ENCODE assay signal across 22 cellular contexts in the genomic region with DNA sequence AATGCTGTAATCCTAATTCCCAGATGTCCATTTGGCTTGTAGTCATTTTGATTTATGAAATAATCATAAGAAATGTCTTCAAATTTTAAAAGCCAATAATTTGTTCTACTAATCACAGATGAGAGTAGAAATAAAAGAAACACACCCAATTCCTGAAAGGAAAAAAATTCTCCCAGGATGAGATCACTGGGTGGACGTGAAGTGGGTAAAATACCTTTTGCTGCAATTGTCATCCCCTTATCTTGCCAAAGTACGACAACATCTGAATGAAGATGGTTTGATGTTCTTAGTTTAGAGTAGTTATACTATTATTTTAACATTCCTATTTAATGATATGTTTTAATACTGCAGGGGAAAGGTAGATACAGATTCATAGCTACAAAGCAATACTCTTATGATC. TPM values are rescaled to one million over a fixed set of nuclear protein-coding genes. Genes with fewer than 3 reads are reported as not detected.
A peak's percentile ranks its signal among the peaks of the same experiment; 100 is the strongest.
DNase-seq lines count a peak whose midpoint lies in the region; ATAC-seq and TF ChIP-seq lines count a peak whose summit lies in the region.
"Had no signal": no experiment of that assay in that cellular context is flagged by ENCODE, and none has a peak within 500 bp of the region (broad histone marks: within the 10 kb centered on the region; RNA-seq: fewer than 3 reads in every experiment).

No MANE protein-coding gene starts in this region.

- peak overlapping the region; percentile 67 for H3K27ac Mint-ChIP-seq in osteocyte (ENCODE audit: unreplicated experiment)

- H3K27me3 ChIP-seq in testis = no peaks in the 10 kb centered on the region

- H3K27me3 Mint-ChIP-seq in osteocyte (ENCODE audit: unreplicated experiment) = no peaks in the 10 kb centered on the region
- H3K27me3 Mint-ChIP-seq: CD8-positive, alpha-beta memory T cell had no signal

- peaks cover 13% of the 10 kb centered on the region for H3K36me3 Mint-ChIP-seq in osteocyte (ENCODE audit: unreplicated experiment)
- H3K36me3 Mint-ChIP-seq: CD8-positive, alpha-beta memory T cell had no signal

- ATAC-seq in GM18867 (IDR thresholded peaks at IDR 0.05; ENCODE audit: unreplicated experiment) = no peak
- ATAC-seq: HepG2, Right ventricle myocardium inferior had no signal

- no peaks in the 10 kb centered on the region for H3K36me3 ChIP-seq in testis (ENCODE audit: low read depth, missing control alignments)

- no peak for TF ChIP-seq POLR2A in testis (IDR thresholded peaks at IDR 0.05)

- TF ChIP-seq CTCF in fibroblast of the aortic adventitia (IDR thresholded peaks at IDR 0.05; ENCODE audit: insufficient read depth, low read length) = no peak
- no peak for TF ChIP-seq CTCF in osteocyte (IDR thresholded peaks at IDR 0.05)
- TF ChIP-seq CTCF in testis (IDR thresholded peaks at IDR 0.05) = no peak

- H3K9me3 Mint-ChIP-seq in osteocyte (ENCODE audit: unreplicated experiment) = no peaks in the 10 kb centered on the region
- H3K9me3 Mint-ChIP-seq: CD8-positive, alpha-beta memory T cell had no signal

- H3K9me3 ChIP-seq in testis = no peaks in the 10 kb centered on the region

- WGBS in testis, 2 donors = 92 to 95% methylated on average over 2 of the region's 2 CpGs

- no peak overlapping the region for H3K4me3 Mint-ChIP-seq in osteocyte (ENCODE audit: unreplicated experiment)
- H3K4me3 Mint-ChIP-seq: CD8-positive, alpha-beta memory T cell had no signal

- DNase-seq in EH (ENCODE audit: low read depth) (peak; percentile 27), NCI-H226 (peak; percentile 74), fibroblast of the aortic adventitia (ENCODE audit: low read depth) (peak; percentile 60), osteocyte (ENCODE audit: extremely low spot score, unreplicated experiment) (no peak), nucleus accumbens (lab: John Stamatoyannopoulos, UW) (no peak), testis (no peak)
- DNase-seq: Calu3; CD8-positive, alpha-beta memory T cell; DMS153; GDM1; KBM-7; NCI-H1092; NCI-H1436; NCI-H2029; NCI-H345; NCI-H524; NCI-H774 had no signal

- H3K27ac ChIP-seq in testis = no peak overlapping the region
- H3K27ac ChIP-seq: C4-2B, HL-60 had no signal

- intact Hi-C loops in testis (cut with DNase I; ENCODE audit: low total_unique reads) = loop anchor here (10.0 kb wide), 1 partner anchor 426 kb away; no protein-coding TSS in a partner anchor

- no peak overlapping the region for H3K4me3 ChIP-seq in fibroblast of the aortic adventitia (ENCODE audit: low read depth, low read length)
- no peak overlapping the region for H3K4me3 ChIP-seq in testis

- H3K4me1 Mint-ChIP-seq in osteocyte (ENCODE audit: unreplicated experiment) = peaks cover 43% of the 10 kb centered on the region

- H3K4me1 ChIP-seq in testis = peaks cover 7% of the 10 kb centered on the region

RNA-seq across cellular contexts. Expression of a gene that starts 33.7 kb away (rescaled TPM):
- 39.0 and 68.7 TPM in 2 replicates for total RNA-seq in fibroblast of the aortic adventitia (ENCODE audit: low replicate concordance)
- total RNA-seq in osteocyte = 63.2 and 67.0 TPM in 2 replicates
- 10 to 100 TPM; 29.5 to 35.3 TPM for total RNA-seq in testis
- polyA plus RNA-seq in testis (ENCODE audit: insufficient read depth, low read depth, low replicate concordance) = 23.4 TPM

Comparison
In these comparisons a context has a peak if more than half of its experiments do, and no peak if none do; other contexts are left out.
1. DNase-seq: peak in EH (single experiment), NCI-H226 (single experiment) and fibroblast of the aortic adventitia (single experiment); none in osteocyte (single experiment), nucleus accumbens (0 of 56) and testis (single experiment).